Comparison of ENCODE assay signal across 7 cellular contexts in genomic region chr15:62068071-62068786, GRCh38. TPM values are rescaled to one million over a fixed set of nuclear protein-coding genes. Genes with fewer than 3 reads are reported as not detected.
DNase-seq lines count a peak whose midpoint lies in the region; ATAC-seq and TF ChIP-seq lines count a peak whose summit lies in the region.

No MANE protein-coding gene starts in this region.

- H3K4me3 ChIP-seq in transverse colon: peak overlapping the region; percentile 23 to 68 (median 60)

- TF ChIP-seq CTCF in GM10266 (IDR thresholded peaks at IDR 0.05; ENCODE audit: control insufficient read depth, insufficient read depth, low read depth, missing control alignments) (peak; percentile 34), transverse colon (IDR thresholded peaks at IDR 0.05) (peak in 3 of 5 experiments; percentile 5 to 36 (median 13))

- TF ChIP-seq EP300 in transverse colon (IDR thresholded peaks at IDR 0.05; ENCODE audit: low read depth): no peak

- peaks cover 0 to 25% (median 20%) of the 10 kb centered on the region in 4 donors for H3K4me1 ChIP-seq in transverse colon

- H3K4me3 Mint-ChIP-seq in activated CD4-positive, alpha-beta T cell treated with anti-CD3 and anti-CD28 coated beads, Interleukin-2, amount 10 ng/mL, durations not matched to agents 7 days and 5 days: peak overlapping the region; percentile 60

- intact Hi-C loops in transverse colon (cut with DNase I; ENCODE audit: low total_unique reads): no loop called here

- no peak for TF ChIP-seq POLR2A in erythroblast (IDR thresholded peaks at IDR 0.05; ENCODE audit: low read length)
- no peak for TF ChIP-seq POLR2A in transverse colon (IDR thresholded peaks at IDR 0.05)

- H3K9me3 Mint-ChIP-seq in activated CD4-positive, alpha-beta T cell treated with anti-CD3 and anti-CD28 coated beads, Interleukin-2, amount 10 ng/mL, durations not matched to agents 7 days and 5 days: no peaks in the 10 kb centered on the region

- peaks cover 15% of the 10 kb centered on the region for H3K27me3 ChIP-seq in transverse colon

- in situ Hi-C loops in transverse colon (cut with MboI; ENCODE audit: low pct_ligation_motif_present in 1 of 4, low pct_unique_long_range_greater_than_20kb in 1 of 4, low sequenced_read_pairs in 3 of 4): loop anchor here in 1 of 4 donors (10.0 kb wide), 1 partner anchor 93 kb away; no protein-coding TSS in a partner anchor

- H3K27ac ChIP-seq in transverse colon: peak overlapping the region; percentile 55 to 76 (median 72)

- H3K27me3 Mint-ChIP-seq in activated CD4-positive, alpha-beta T cell treated with anti-CD3 and anti-CD28 coated beads, Interleukin-2, amount 10 ng/mL, durations not matched to agents 7 days and 5 days: peaks cover 46% of the 10 kb centered on the region

- H3K4me1 Mint-ChIP-seq in activated CD4-positive, alpha-beta T cell treated with anti-CD3 and anti-CD28 coated beads, Interleukin-2, amount 10 ng/mL, durations not matched to agents 7 days and 5 days: peaks cover 22% of the 10 kb centered on the region

- POLR2A ChIA-PET in activated CD4-positive, alpha-beta T cell treated with anti-CD3 and anti-CD28 coated beads, Interleukin-2, amount 10 ng/mL, durations not matched to agents 7 days and 5 days (lab: Charles Lee): no interaction called here

- no peaks in the 10 kb centered on the region for H3K36me3 ChIP-seq in transverse colon

- no peaks in the 10 kb centered on the region for H3K36me3 Mint-ChIP-seq in activated CD4-positive, alpha-beta T cell treated with anti-CD3 and anti-CD28 coated beads, Interleukin-2, amount 10 ng/mL, durations not matched to agents 7 days and 5 days (ENCODE audit: low read depth)

- H3K27ac Mint-ChIP-seq in activated CD4-positive, alpha-beta T cell treated with anti-CD3 and anti-CD28 coated beads, Interleukin-2, amount 10 ng/mL, durations not matched to agents 7 days and 5 days: no peak overlapping the region

- WGBS in transverse colon (ENCODE audit: low coverage in 1 of 2), 2 donors: 3% methylated on average over 23 of the region's 102 CpGs; no CpG with 5 or more reads in 1 of the 2 donors

- H3K9me3 ChIP-seq in transverse colon: no peaks in the 10 kb centered on the region

- peak; percentile 42 for ATAC-seq in HG03354 (IDR thresholded peaks at IDR 0.05; ENCODE audit: poor library complexity, severe bottlenecking, unreplicated experiment)

- DNase-seq in GM10266 (ENCODE audit: extremely low spot score) (peak; percentile 51), erythroblast (lab: John Stamatoyannopoulos, UW) (peak; percentile 46), mucosa of gallbladder (ENCODE audit: low spot score) (peak; percentile 30), transverse colon (peak; percentile 51), NCI-H446 (lab: John Stamatoyannopoulos, UW) (no peak)
- DNase-seq in activated CD4-positive, alpha-beta T cell treated with anti-CD3 and anti-CD28 coated beads, Interleukin-2, amount 10 ng/mL, durations not matched to agents 7 days and 5 days: no peak

- CTCF ChIA-PET in activated CD4-positive, alpha-beta T cell treated with anti-CD3 and anti-CD28 coated beads, Interleukin-2, amount 10 ng/mL, durations not matched to agents 7 days and 5 days (lab: Charles Lee): interaction anchor here (0.8 to 1.6 kb wide), 3 partner anchors 8 to 186 kb away, joined by 3 to 5 read pairs (median 4); partner anchors contain the start of gene VPS13C

RNA-seq across cellular contexts. Expression of gene C2CD4A, which starts 1.5 kb away (rescaled TPM):
- total RNA-seq in activated CD4-positive, alpha-beta T cell treated with anti-CD3 and anti-CD28 coated beads, Interleukin-2, amount 10 ng/mL, durations not matched to agents 7 days and 5 days: not detected
- total RNA-seq in mucosa of gallbladder (0.17 TPM), transverse colon (1 to 10 TPM in 1 of 4 donors, under 1 TPM in 3; 0.14 to 2.8 (median 0.77) TPM)

RNA-seq across cellular contexts. Expression of gene VPS13C, which starts 8.0 kb away (rescaled TPM):
- total RNA-seq in activated CD4-positive, alpha-beta T cell treated with anti-CD3 and anti-CD28 coated beads, Interleukin-2, amount 10 ng/mL, durations not matched to agents 7 days and 5 days: 10 to 100 TPM; 80.4 to 88.0 TPM
- total RNA-seq in mucosa of gallbladder (65.6 TPM), transverse colon (100 to 1,000 TPM in 1 of 4 donors, 10 to 100 TPM in 3; 48.3 to 105 (median 73.2) TPM)

Comparison
In these comparisons a context has a peak if more than half of its experiments do, and no peak if none do; other contexts are left out.
1. DNase-seq: peak in GM10266 (single experiment), erythroblast (2 of 2), mucosa of gallbladder (single experiment) and transverse colon (single experiment); none in activated CD4-positive, alpha-beta T cell treated with anti-CD3 and anti-CD28 coated beads, Interleukin-2, amount 10 ng/mL, durations not matched to agents 7 days and 5 days (single experiment) and NCI-H446 (0 of 2).